ENCODE assay signal across 1 cellular context in genomic region chr17:7214300-7215135, GRCh38.
TF ChIP-seq lines count a peak whose summit lies in the region.

No MANE protein-coding gene starts in this region.

TF ChIP-seq in K562, 482 proteins besides CTCF, POLR2A, EP300 and RAD21 (continued from another document and continues in another):
- TF ChIP-seq CEBPZ (IDR thresholded peaks at IDR 0.05; ENCODE audit: borderline replicate concordance, low read depth, low read length) (no peak), E2F5 (CRISPR knock-in tag; IDR thresholded peaks at IDR 0.05) (no peak), TEAD2 (tag; IDR thresholded peaks at IDR 0.05) (no peak), ZNF224 (CRISPR knock-in tag; IDR thresholded peaks at IDR 0.05) (no peak), GTF2A2 (tag; IDR thresholded peaks at IDR 0.05) (no peak), SIX5 (IDR thresholded peaks at IDR 0.05; ENCODE audit: borderline replicate concordance in 1 of 2, insufficient read depth in 1 of 2, low read depth in 1 of 2, low read length in 2 of 2) (peak in 1 of 2 experiments; percentile 93; a peak in 3 of 4 replicates), KDM2B (CRISPR knock-in tag; IDR thresholded peaks at IDR 0.05) (no peak), CBX3 (IDR thresholded peaks at IDR 0.05; ENCODE audit: borderline replicate concordance in 1 of 2, low read length in 2 of 2) (no peak), ZNF121 (CRISPR knock-in tag; conservative IDR thresholded peaks at IDR 0.05) (no peak), BCOR (IDR thresholded peaks at IDR 0.05) (no peak), MEF2A (IDR thresholded peaks at IDR 0.05; ENCODE audit: control insufficient read depth, low read depth, low read length) (no peak), ZNF764 (CRISPR knock-in tag; IDR thresholded peaks at IDR 0.05; ENCODE audit: low read depth) (no peak), CREBBP (IDR thresholded peaks at IDR 0.05; ENCODE audit: low read depth, low read length) (no peak), NFE2L1 (tag; IDR thresholded peaks at IDR 0.05; ENCODE audit: borderline replicate concordance, low read depth) (no peak), PHB (CRISPR knock-in tag; IDR thresholded peaks at IDR 0.05) (no peak), BRF1 (IDR thresholded peaks at IDR 0.05; ENCODE audit: borderline replicate concordance, extremely low read depth, insufficient read length) (no peak), PPARD (CRISPR knock-in tag; IDR thresholded peaks at IDR 0.05) (no peak), SP1 (CRISPR knock-in tag; IDR thresholded peaks at IDR 0.05) (peak; percentile 84), ZNF253 (CRISPR knock-in tag; conservative IDR thresholded peaks at IDR 0.05) (no peak), ZNF766 (CRISPR knock-in tag; conservative IDR thresholded peaks at IDR 0.05) (peak; percentile 65; the same call in 1 of the 2 replicates), ELF4 (CRISPR knock-in tag; IDR thresholded peaks at IDR 0.05) (no peak), FUS (optimal IDR thresholded peaks at IDR 0.05; ENCODE audit: low read depth, low read length) (no peak), CCAR2 (IDR thresholded peaks at IDR 0.05; ENCODE audit: low read depth, low read length) (no peak), HSF4 (CRISPR knock-in tag; IDR thresholded peaks at IDR 0.05; ENCODE audit: borderline replicate concordance) (no peak), ZNF717 (CRISPR knock-in tag; IDR thresholded peaks at IDR 0.05) (no peak), XRCC5 (IDR thresholded peaks at IDR 0.05; ENCODE audit: low read depth, low read length) (no peak), MAX (CRISPR knock-in tag; IDR thresholded peaks at IDR 0.05) (peak; percentile 33), MTA3 (IDR thresholded peaks at IDR 0.05; ENCODE audit: borderline replicate concordance) (no peak; the same call in 1 of the 2 replicates), RFX7 (CRISPR knock-in tag; IDR thresholded peaks at IDR 0.05) (no peak), USF2 (CRISPR knock-in tag; IDR thresholded peaks at IDR 0.05) (no peak), SRSF9 (IDR thresholded peaks at IDR 0.05; ENCODE audit: borderline replicate concordance, low read depth, low read length) (no peak), ZNF12 (CRISPR knock-in tag; IDR thresholded peaks at IDR 0.05) (no peak), ZBTB11 (CRISPR knock-in tag; IDR thresholded peaks at IDR 0.05) (no peak), HMG20B (CRISPR knock-in tag; IDR thresholded peaks at IDR 0.05) (no peak), TAL1 (IDR thresholded peaks at IDR 0.05) (no peak), RFX1 (IDR thresholded peaks at IDR 0.05) (peak; percentile 100), TRIM28 (IDR thresholded peaks at IDR 0.05) (no peak), TSHZ1 (CRISPR knock-in tag; IDR thresholded peaks at IDR 0.05) (no peak), ZNF212 (CRISPR knock-in tag; IDR thresholded peaks at IDR 0.05) (no peak), ZNF239 (CRISPR knock-in tag; IDR thresholded peaks at IDR 0.05) (no peak), MEF2D (tag; conservative IDR thresholded peaks at IDR 0.05; ENCODE audit: low read depth) (no peak), ZNF780A (CRISPR knock-in tag; IDR thresholded peaks at IDR 0.05) (no peak), GTF2E2 (tag; IDR thresholded peaks at IDR 0.05) (no peak), ZNF551 (CRISPR knock-in tag; IDR thresholded peaks at IDR 0.05) (no peak)
- TF ChIP-seq, protein P1, sequence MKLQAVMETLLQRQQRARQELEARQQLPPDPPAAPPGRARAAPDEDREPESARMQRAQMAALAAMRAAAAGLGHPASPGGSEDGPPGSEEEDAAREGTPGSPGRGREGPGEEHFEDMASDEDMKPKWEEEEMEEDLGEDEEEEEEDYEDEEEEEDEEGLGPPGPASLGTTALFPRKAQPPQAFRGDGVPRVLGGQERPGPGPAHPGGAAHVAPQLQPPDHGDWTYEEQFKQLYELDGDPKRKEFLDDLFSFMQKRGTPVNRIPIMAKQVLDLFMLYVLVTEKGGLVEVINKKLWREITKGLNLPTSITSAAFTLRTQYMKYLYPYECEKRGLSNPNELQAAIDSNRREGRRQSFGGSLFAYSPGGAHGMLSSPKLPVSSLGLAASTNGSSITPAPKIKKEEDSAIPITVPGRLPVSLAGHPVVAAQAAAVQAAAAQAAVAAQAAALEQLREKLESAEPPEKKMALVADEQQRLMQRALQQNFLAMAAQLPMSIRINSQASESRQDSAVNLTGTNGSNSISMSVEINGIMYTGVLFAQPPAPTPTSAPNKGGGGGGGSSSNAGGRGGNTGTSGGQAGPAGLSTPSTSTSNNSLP (IDR thresholded peaks at IDR 0.05; ENCODE audit: borderline replicate concordance, low read depth, low read length): no peak
- TF ChIP-seq, protein P2, sequence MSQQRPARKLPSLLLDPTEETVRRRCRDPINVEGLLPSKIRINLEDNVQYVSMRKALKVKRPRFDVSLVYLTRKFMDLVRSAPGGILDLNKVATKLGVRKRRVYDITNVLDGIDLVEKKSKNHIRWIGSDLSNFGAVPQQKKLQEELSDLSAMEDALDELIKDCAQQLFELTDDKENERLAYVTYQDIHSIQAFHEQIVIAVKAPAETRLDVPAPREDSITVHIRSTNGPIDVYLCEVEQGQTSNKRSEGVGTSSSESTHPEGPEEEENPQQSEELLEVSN (IDR thresholded peaks at IDR 0.05; ENCODE audit: borderline replicate concordance in 1 of 2, extremely low read depth in 1 of 2, insufficient read depth in 1 of 2, insufficient read length in 1 of 2, low read depth in 1 of 2, low read length in 1 of 2, poor library complexity in 1 of 2, severe bottlenecking in 1 of 2): peak; percentile 21 to 61
- TF ChIP-seq, protein P3, sequence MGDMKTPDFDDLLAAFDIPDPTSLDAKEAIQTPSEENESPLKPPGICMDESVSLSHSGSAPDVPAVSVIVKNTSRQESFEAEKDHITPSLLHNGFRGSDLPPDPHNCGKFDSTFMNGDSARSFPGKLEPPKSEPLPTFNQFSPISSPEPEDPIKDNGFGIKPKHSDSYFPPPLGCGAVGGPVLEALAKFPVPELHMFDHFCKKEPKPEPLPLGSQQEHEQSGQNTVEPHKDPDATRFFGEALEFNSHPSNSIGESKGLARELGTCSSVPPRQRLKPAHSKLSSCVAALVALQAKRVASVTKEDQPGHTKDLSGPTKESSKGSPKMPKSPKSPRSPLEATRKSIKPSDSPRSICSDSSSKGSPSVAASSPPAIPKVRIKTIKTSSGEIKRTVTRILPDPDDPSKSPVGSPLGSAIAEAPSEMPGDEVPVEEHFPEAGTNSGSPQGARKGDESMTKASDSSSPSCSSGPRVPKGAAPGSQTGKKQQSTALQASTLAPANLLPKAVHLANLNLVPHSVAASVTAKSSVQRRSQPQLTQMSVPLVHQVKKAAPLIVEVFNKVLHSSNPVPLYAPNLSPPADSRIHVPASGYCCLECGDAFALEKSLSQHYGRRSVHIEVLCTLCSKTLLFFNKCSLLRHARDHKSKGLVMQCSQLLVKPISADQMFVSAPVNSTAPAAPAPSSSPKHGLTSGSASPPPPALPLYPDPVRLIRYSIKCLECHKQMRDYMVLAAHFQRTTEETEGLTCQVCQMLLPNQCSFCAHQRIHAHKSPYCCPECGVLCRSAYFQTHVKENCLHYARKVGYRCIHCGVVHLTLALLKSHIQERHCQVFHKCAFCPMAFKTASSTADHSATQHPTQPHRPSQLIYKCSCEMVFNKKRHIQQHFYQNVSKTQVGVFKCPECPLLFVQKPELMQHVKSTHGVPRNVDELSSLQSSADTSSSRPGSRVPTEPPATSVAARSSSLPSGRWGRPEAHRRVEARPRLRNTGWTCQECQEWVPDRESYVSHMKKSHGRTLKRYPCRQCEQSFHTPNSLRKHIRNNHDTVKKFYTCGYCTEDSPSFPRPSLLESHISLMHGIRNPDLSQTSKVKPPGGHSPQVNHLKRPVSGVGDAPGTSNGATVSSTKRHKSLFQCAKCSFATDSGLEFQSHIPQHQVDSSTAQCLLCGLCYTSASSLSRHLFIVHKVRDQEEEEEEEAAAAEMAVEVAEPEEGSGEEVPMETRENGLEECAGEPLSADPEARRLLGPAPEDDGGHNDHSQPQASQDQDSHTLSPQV (IDR thresholded peaks at IDR 0.05): peak; percentile 89; the same call in 1 of the 2 replicates
